In the genomic region with DNA sequence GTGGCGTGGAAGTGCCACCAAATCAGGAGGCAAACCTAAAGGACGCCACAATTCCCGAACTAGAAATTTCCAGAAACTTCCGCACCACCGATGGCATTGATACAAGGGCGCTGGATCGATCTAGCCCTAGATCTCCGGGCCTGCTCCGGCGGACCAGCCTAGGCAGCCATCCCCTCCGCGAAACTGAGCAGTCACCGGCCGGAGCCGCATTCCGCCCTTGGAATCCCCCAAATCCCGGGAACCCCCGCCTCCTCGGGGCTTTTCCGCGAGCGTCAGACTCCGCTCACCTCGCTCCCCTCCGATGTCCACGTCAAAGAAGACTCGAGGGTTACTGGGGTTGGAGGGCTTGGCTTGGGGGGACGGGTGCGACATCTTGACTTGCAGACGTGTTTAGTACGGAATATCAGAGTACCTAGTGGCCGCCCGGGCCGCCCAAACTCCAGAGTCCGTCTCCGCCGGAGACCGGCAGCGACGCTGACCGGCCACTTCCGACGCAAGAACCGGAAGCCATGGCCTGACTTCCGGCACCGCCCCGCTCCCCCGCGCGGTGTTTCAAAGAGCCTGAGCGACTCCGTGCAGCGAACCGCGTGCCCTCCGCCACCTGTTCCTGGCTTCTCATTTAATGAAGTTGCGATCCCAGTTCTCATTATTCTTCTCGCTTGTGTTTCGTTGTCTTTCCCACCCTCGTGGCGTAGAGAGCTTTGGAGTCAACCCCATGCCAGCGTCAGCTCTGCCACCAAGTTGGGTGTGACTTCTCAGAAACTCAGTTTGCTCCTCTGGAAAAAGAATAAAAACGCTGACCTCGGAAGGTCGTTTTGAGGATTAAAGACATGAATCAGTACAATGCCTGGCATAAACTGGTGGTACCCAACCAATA, we compare ENCODE assay signal across 1 cellular context.
TF ChIP-seq lines count a peak whose summit lies in the region.

A gene (minus strand): TSS at position 480 of the 877 bp plus-strand sequence. CDS start 108 bp downstream, at position 372.

TF ChIP-seq in H1, 55 proteins besides CTCF, POLR2A, EP300 and RAD21 (continued from another document):
- TF ChIP-seq RFX5 (IDR thresholded peaks at IDR 0.05; ENCODE audit: borderline replicate concordance, low read depth, low read length): no peak
- no peak for TF ChIP-seq CEBPB (IDR thresholded peaks at IDR 0.05; ENCODE audit: low read depth, low read length)
- TF ChIP-seq SRF (IDR thresholded peaks at IDR 0.05; ENCODE audit: low read depth, low read length): no peak
- TF ChIP-seq KDM4A (IDR thresholded peaks at IDR 0.05; ENCODE audit: low read depth, low read length, severe bottlenecking): peak; percentile 50
- peak; percentile 50; the same call in 1 of the 2 replicates for TF ChIP-seq TEAD4 (IDR thresholded peaks at IDR 0.05; ENCODE audit: low read depth, low read length)
- TF ChIP-seq TAF7 (optimal IDR thresholded peaks at IDR 0.05; ENCODE audit: borderline replicate concordance, low read depth, low read length): peak; percentile 67
- TF ChIP-seq NANOG (IDR thresholded peaks at IDR 0.05; ENCODE audit: insufficient read depth, low read depth, low read length, poor library complexity, severe bottlenecking): no peak
- TF ChIP-seq PHF8 (conservative IDR thresholded peaks at IDR 0.05; ENCODE audit: low read depth, low read length): peak; percentile 77
- no peak for TF ChIP-seq HDAC6 (IDR thresholded peaks at IDR 0.05; ENCODE audit: low read depth, low read length)
- no peak for TF ChIP-seq GTF2F1 (IDR thresholded peaks at IDR 0.05; ENCODE audit: borderline replicate concordance, low read depth, low read length)
- peak; percentile 72; the same call in 1 of the 2 replicates for TF ChIP-seq TBP (IDR thresholded peaks at IDR 0.05; ENCODE audit: low read depth, low read length)
- no peak for TF ChIP-seq SP1 (IDR thresholded peaks at IDR 0.05; ENCODE audit: low read depth, low read length)
- TF ChIP-seq, protein P1, sequence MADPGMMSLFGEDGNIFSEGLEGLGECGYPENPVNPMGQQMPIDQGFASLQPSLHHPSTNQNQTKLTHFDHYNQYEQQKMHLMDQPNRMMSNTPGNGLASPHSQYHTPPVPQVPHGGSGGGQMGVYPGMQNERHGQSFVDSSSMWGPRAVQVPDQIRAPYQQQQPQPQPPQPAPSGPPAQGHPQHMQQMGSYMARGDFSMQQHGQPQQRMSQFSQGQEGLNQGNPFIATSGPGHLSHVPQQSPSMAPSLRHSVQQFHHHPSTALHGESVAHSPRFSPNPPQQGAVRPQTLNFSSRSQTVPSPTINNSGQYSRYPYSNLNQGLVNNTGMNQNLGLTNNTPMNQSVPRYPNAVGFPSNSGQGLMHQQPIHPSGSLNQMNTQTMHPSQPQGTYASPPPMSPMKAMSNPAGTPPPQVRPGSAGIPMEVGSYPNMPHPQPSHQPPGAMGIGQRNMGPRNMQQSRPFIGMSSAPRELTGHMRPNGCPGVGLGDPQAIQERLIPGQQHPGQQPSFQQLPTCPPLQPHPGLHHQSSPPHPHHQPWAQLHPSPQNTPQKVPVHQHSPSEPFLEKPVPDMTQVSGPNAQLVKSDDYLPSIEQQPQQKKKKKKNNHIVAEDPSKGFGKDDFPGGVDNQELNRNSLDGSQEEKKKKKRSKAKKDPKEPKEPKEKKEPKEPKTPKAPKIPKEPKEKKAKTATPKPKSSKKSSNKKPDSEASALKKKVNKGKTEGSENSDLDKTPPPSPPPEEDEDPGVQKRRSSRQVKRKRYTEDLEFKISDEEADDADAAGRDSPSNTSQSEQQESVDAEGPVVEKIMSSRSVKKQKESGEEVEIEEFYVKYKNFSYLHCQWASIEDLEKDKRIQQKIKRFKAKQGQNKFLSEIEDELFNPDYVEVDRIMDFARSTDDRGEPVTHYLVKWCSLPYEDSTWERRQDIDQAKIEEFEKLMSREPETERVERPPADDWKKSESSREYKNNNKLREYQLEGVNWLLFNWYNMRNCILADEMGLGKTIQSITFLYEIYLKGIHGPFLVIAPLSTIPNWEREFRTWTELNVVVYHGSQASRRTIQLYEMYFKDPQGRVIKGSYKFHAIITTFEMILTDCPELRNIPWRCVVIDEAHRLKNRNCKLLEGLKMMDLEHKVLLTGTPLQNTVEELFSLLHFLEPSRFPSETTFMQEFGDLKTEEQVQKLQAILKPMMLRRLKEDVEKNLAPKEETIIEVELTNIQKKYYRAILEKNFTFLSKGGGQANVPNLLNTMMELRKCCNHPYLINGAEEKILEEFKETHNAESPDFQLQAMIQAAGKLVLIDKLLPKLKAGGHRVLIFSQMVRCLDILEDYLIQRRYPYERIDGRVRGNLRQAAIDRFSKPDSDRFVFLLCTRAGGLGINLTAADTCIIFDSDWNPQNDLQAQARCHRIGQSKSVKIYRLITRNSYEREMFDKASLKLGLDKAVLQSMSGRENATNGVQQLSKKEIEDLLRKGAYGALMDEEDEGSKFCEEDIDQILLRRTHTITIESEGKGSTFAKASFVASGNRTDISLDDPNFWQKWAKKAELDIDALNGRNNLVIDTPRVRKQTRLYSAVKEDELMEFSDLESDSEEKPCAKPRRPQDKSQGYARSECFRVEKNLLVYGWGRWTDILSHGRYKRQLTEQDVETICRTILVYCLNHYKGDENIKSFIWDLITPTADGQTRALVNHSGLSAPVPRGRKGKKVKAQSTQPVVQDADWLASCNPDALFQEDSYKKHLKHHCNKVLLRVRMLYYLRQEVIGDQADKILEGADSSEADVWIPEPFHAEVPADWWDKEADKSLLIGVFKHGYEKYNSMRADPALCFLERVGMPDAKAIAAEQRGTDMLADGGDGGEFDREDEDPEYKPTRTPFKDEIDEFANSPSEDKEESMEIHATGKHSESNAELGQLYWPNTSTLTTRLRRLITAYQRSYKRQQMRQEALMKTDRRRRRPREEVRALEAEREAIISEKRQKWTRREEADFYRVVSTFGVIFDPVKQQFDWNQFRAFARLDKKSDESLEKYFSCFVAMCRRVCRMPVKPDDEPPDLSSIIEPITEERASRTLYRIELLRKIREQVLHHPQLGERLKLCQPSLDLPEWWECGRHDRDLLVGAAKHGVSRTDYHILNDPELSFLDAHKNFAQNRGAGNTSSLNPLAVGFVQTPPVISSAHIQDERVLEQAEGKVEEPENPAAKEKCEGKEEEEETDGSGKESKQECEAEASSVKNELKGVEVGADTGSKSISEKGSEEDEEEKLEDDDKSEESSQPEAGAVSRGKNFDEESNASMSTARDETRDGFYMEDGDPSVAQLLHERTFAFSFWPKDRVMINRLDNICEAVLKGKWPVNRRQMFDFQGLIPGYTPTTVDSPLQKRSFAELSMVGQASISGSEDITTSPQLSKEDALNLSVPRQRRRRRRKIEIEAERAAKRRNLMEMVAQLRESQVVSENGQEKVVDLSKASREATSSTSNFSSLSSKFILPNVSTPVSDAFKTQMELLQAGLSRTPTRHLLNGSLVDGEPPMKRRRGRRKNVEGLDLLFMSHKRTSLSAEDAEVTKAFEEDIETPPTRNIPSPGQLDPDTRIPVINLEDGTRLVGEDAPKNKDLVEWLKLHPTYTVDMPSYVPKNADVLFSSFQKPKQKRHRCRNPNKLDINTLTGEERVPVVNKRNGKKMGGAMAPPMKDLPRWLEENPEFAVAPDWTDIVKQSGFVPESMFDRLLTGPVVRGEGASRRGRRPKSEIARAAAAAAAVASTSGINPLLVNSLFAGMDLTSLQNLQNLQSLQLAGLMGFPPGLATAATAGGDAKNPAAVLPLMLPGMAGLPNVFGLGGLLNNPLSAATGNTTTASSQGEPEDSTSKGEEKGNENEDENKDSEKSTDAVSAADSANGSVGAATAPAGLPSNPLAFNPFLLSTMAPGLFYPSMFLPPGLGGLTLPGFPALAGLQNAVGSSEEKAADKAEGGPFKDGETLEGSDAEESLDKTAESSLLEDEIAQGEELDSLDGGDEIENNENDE (IDR thresholded peaks at IDR 0.05; ENCODE audit: insufficient replicate concordance, low read length): no peak
- TF ChIP-seq NRF1 (IDR thresholded peaks at IDR 0.05; ENCODE audit: low read depth, low read length): no peak
- no peak for TF ChIP-seq KDM1A (IDR thresholded peaks at IDR 0.05; ENCODE audit: borderline replicate concordance, low read length)
- no peak for TF ChIP-seq ZNF274 (IDR thresholded peaks at IDR 0.05; ENCODE audit: borderline replicate concordance, extremely low read depth, low read length)
- peak; percentile 78 to 82; a peak in 3 of 4 replicates for TF ChIP-seq SIN3A (conservative IDR thresholded peaks at IDR 0.05 in 1 of 2, IDR thresholded peaks at IDR 0.05 in 1 of 2; ENCODE audit: low read depth in 1 of 2, low read length in 2 of 2)
- TF ChIP-seq BRCA1 (IDR thresholded peaks at IDR 0.05; ENCODE audit: low read depth, low read length): no peak
- TF ChIP-seq, protein P2, sequence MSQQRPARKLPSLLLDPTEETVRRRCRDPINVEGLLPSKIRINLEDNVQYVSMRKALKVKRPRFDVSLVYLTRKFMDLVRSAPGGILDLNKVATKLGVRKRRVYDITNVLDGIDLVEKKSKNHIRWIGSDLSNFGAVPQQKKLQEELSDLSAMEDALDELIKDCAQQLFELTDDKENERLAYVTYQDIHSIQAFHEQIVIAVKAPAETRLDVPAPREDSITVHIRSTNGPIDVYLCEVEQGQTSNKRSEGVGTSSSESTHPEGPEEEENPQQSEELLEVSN (IDR thresholded peaks at IDR 0.05): peak; percentile 94
- peak; percentile 84 for TF ChIP-seq TAF1 (IDR thresholded peaks at IDR 0.05; ENCODE audit: low read depth, low read length)
- TF ChIP-seq SIX5 (IDR thresholded peaks at IDR 0.05; ENCODE audit: low read depth, low read length): no peak
- peak; percentile 98 for TF ChIP-seq ASH2L (IDR thresholded peaks at IDR 0.05; ENCODE audit: low read length)
- no peak for TF ChIP-seq CHD2 (IDR thresholded peaks at IDR 0.05; ENCODE audit: low read length)
- TF ChIP-seq POLR2AphosphoS5 (IDR thresholded peaks at IDR 0.05; ENCODE audit: low read depth, low read length): no peak; the same call in none of the 2 replicates
- TF ChIP-seq JUN (IDR thresholded peaks at IDR 0.05; ENCODE audit: low read depth, low read length): no peak
- TF ChIP-seq CTBP2 (IDR thresholded peaks at IDR 0.05; ENCODE audit: borderline replicate concordance, insufficient read depth, insufficient read length, low read length): no peak
- TF ChIP-seq, protein P3, sequence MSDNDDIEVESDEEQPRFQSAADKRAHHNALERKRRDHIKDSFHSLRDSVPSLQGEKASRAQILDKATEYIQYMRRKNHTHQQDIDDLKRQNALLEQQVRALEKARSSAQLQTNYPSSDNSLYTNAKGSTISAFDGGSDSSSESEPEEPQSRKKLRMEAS (IDR thresholded peaks at IDR 0.05): peak; percentile 98
- 0 out of 2 replicates have a peak, but pooled peaks have one; percentile 39 for TF ChIP-seq KDM5A (IDR thresholded peaks at IDR 0.05; ENCODE audit: low read length)
- TF ChIP-seq BCL11A (IDR thresholded peaks at IDR 0.05; ENCODE audit: low read depth in 2 of 2, low read length in 2 of 2): no peak
- TF ChIP-seq RNF2 (IDR thresholded peaks at IDR 0.05; ENCODE audit: borderline replicate concordance, low read depth, low read length, missing control alignments, poor library complexity, severe bottlenecking): no peak
- TF ChIP-seq, protein P4, sequence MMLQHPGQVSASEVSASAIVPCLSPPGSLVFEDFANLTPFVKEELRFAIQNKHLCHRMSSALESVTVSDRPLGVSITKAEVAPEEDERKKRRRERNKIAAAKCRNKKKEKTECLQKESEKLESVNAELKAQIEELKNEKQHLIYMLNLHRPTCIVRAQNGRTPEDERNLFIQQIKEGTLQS (IDR thresholded peaks at IDR 0.05; ENCODE audit: insufficient read depth, low read depth, low read length): no peak
- TF ChIP-seq CHD1 (IDR thresholded peaks at IDR 0.05; ENCODE audit: low read depth, low read length): no peak
- no peak for TF ChIP-seq JUND (IDR thresholded peaks at IDR 0.05; ENCODE audit: low read length)
- TF ChIP-seq EGR1 (IDR thresholded peaks at IDR 0.05; ENCODE audit: borderline replicate concordance, low read depth, low read length): peak; percentile 55; the same call in 1 of the 2 replicates
- TF ChIP-seq SP2 (IDR thresholded peaks at IDR 0.05; ENCODE audit: low read length): no peak
- TF ChIP-seq YY1 (IDR thresholded peaks at IDR 0.05; ENCODE audit: low read depth, low read length): no peak
- no peak for TF ChIP-seq POU5F1 (IDR thresholded peaks at IDR 0.05; ENCODE audit: low read depth, low read length)
- no peak for TF ChIP-seq EZH2 (IDR thresholded peaks at IDR 0.05; ENCODE audit: low read depth, low read length, severe bottlenecking)
- peak; percentile 94 for TF ChIP-seq GABPA (IDR thresholded peaks at IDR 0.05; ENCODE audit: borderline replicate concordance, insufficient read depth, low read length)
- peak; percentile 42; the same call in 1 of the 2 replicates for TF ChIP-seq CREB1 (IDR thresholded peaks at IDR 0.05)
- TF ChIP-seq RBBP5 (IDR thresholded peaks at IDR 0.05; ENCODE audit: borderline replicate concordance, low read depth, low read length): peak; percentile 80; the same call in 1 of the 2 replicates
- no peak for TF ChIP-seq MAFK (IDR thresholded peaks at IDR 0.05; ENCODE audit: low read depth, low read length)
- 0 out of 2 replicates have a peak, but pooled peaks have one; percentile 35 for TF ChIP-seq SP4 (IDR thresholded peaks at IDR 0.05; ENCODE audit: low read length)
- TF ChIP-seq SAP30 (IDR thresholded peaks at IDR 0.05; ENCODE audit: insufficient read depth, insufficient replicate concordance, low read length): no peak
- TF ChIP-seq, protein P5, sequence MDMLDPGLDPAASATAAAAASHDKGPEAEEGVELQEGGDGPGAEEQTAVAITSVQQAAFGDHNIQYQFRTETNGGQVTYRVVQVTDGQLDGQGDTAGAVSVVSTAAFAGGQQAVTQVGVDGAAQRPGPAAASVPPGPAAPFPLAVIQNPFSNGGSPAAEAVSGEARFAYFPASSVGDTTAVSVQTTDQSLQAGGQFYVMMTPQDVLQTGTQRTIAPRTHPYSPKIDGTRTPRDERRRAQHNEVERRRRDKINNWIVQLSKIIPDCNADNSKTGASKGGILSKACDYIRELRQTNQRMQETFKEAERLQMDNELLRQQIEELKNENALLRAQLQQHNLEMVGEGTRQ (IDR thresholded peaks at IDR 0.05; ENCODE audit: low read length): no peak
- TF ChIP-seq SIRT6 (IDR thresholded peaks at IDR 0.05; ENCODE audit: low read length): no peak
- TF ChIP-seq, protein P6, sequence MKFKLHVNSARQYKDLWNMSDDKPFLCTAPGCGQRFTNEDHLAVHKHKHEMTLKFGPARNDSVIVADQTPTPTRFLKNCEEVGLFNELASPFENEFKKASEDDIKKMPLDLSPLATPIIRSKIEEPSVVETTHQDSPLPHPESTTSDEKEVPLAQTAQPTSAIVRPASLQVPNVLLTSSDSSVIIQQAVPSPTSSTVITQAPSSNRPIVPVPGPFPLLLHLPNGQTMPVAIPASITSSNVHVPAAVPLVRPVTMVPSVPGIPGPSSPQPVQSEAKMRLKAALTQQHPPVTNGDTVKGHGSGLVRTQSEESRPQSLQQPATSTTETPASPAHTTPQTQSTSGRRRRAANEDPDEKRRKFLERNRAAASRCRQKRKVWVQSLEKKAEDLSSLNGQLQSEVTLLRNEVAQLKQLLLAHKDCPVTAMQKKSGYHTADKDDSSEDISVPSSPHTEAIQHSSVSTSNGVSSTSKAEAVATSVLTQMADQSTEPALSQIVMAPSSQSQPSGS (IDR thresholded peaks at IDR 0.05; ENCODE audit: low read length): no peak
- no peak for TF ChIP-seq FOSL1 (IDR thresholded peaks at IDR 0.05; ENCODE audit: insufficient read depth, low read depth, low read length)
- TF ChIP-seq CBX5 (IDR thresholded peaks at IDR 0.05; ENCODE audit: low read depth, low read length): no peak
- TF ChIP-seq HDAC2 (IDR thresholded peaks at IDR 0.05; ENCODE audit: borderline replicate concordance in 1 of 2, low read depth in 2 of 2, low read length in 2 of 2): no peak; a peak in 1 of 4 replicates
TF ChIP-seq in H1: peak in this region for 17.
